8 cellular contexts compared by ENCODE assay signal in genomic region chr16:80803341-80804060, GRCh38. TPM values are rescaled to one million over a fixed set of nuclear protein-coding genes. Genes with fewer than 3 reads are reported as not detected.
DNase-seq lines count a peak whose midpoint lies in the region; ATAC-seq and TF ChIP-seq lines count a peak whose summit lies in the region.

No MANE protein-coding gene starts in this region.

- TF ChIP-seq POLR2A in stomach (IDR thresholded peaks at IDR 0.05) = no peak

- H3K36me3 ChIP-seq in lower lobe of right lung = no peaks in the 10 kb centered on the region
- no peaks in the 10 kb centered on the region for H3K36me3 ChIP-seq in stomach

- WGBS in stomach, 5 donors = 4 to 11% (median 6%) methylated on average over 3 to 81 of the region's 88 CpGs

- DNase-seq in cerebellum (ENCODE audit: low spot score) = peak; percentile 40
- DNase-seq in lower lobe of right lung = peak; percentile 63
- peak; percentile 45 for DNase-seq in stomach
- no peak for DNase-seq in effector CD8-positive, alpha-beta T cell (lab: John Stamatoyannopoulos, UW)
- DNase-seq in NCI-H2081 treated with DMSO at 0.1 percent for 48 hours (lab: John Stamatoyannopoulos, UW) = no peak

- H3K27ac ChIP-seq in lower lobe of right lung = no peak overlapping the region
- H3K27ac ChIP-seq in stomach = peak overlapping the region in 3 of 5 donors; percentile 51 to 55 (median 52)

- H3K4me3 ChIP-seq in WI38 (ENCODE audit: low read depth, low read length) (peak overlapping the region; percentile 56), lower lobe of right lung (peak overlapping the region; percentile 62), stomach (peak overlapping the region; percentile 60 to 77 (median 68))

- TF ChIP-seq EP300 in stomach (IDR thresholded peaks at IDR 0.05) = no peak

- TF ChIP-seq CTCF in GM12874 (IDR thresholded peaks at IDR 0.05; ENCODE audit: insufficient read depth, low read depth, low read length) (0 out of 2 replicates have a peak, but pooled peaks have one; percentile 28), WI38 (IDR thresholded peaks at IDR 0.05; ENCODE audit: low read depth, low read length) (peak; percentile 33; the same call in 1 of the 2 replicates), lower lobe of right lung (IDR thresholded peaks at IDR 0.05) (peak; percentile 54), stomach (IDR thresholded peaks at IDR 0.05) (peak in 3 of 7 experiments; percentile 29 to 46 (median 38))

- H3K4me1 ChIP-seq in lower lobe of right lung = peaks cover 4% of the 10 kb centered on the region
- H3K4me1 ChIP-seq in stomach = peaks cover 3 to 12% (median 5%) of the 10 kb centered on the region in 4 donors

- H3K9me3 ChIP-seq in lower lobe of right lung (no peaks in the 10 kb centered on the region), stomach (no peaks in the 10 kb centered on the region)

- intact Hi-C loops in lower lobe of right lung (cut with DNase I) (no loop called here), stomach (cut with DNase I; ENCODE audit: low total_unique reads) (loop anchor here (10.0 kb wide), 1 partner anchor 259 kb away; the partner anchor contains the start of gene DYNLRB2)

- no peaks in the 10 kb centered on the region for H3K27me3 ChIP-seq in lower lobe of right lung (ENCODE audit: low read depth)
- peaks cover 0 to 6% (median 0%) of the 10 kb centered on the region in 3 donors for H3K27me3 ChIP-seq in stomach

- ATAC-seq in HG03025 (IDR thresholded peaks at IDR 0.05; ENCODE audit: low FRiP score, unreplicated experiment) (peak; percentile 17), lower lobe of right lung (peak; percentile 55 to 72)

RNA-seq across cellular contexts. Expression of gene CDYL2, which starts 0.9 kb away (rescaled TPM):
- total RNA-seq in cerebellum (11.4 TPM), lower lobe of right lung (14.7 TPM), stomach (1 to 10 TPM; 1.7 to 7.3 (median 3.2) TPM)
- polyA plus RNA-seq in stomach = 1 to 10 TPM in 2 of 3 donors, under 1 TPM in 1; 0.60 to 1.7 (median 1.1) TPM

Comparison
In these comparisons a context has a peak if more than half of its experiments do, and no peak if none do; other contexts are left out.
1. DNase-seq: peak in cerebellum (single experiment), lower lobe of right lung (single experiment) and stomach (single experiment); none in effector CD8-positive, alpha-beta T cell (single experiment) and NCI-H2081 treated with DMSO at 0.1 percent for 48 hours (single experiment).
2. Peak in every context shown above with its lines, with median percentiles within 50 percentile points of each other: H3K4me3 ChIP-seq.